In the genomic region with DNA sequence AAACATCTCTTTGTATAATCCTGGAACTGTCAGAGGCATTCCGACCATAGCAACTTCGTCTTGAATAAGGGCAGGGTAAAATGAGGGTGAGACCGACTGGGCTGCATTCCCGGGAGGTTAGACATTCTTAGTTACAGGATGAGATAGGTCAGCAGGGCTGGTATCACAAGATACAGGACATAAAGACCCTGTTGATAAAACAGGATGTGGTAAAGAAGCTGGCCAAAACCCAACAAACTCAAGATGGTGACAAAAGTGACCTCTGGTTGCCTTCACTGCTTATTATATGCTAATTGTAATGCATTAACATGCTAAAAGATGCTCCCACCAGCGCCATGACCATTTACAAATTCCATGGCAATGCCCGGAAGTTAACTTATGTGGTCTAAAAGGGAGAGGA, we compare ENCODE assay signal across 12 cellular contexts. TPM values are rescaled to one million over a fixed set of nuclear protein-coding genes. Genes with fewer than 3 reads are reported as not detected.
A peak's percentile ranks its signal among the peaks of the same experiment; 100 is the strongest.
DNase-seq lines count a peak whose midpoint lies in the region; ATAC-seq and TF ChIP-seq lines count a peak whose summit lies in the region.
"Had no signal": no experiment of that assay in that cellular context is flagged by ENCODE, and none has a peak within 500 bp of the region (broad histone marks: within the 10 kb centered on the region; RNA-seq: fewer than 3 reads in every experiment).

No MANE protein-coding gene starts in this region.

- 57 to 66% methylated on average over 6 of the region's 6 CpGs for WGBS in testis, 2 donors
- 40 to 43% methylated on average over 6 of the region's 6 CpGs for WGBS in tibial nerve, 2 donors

- H3K4me1 ChIP-seq in foreskin keratinocyte = peaks cover 16% of the 10 kb centered on the region
- no peaks in the 10 kb centered on the region for H3K4me1 ChIP-seq in testis
- H3K4me1 ChIP-seq in tibial nerve = peaks cover 0 to 8% (median 6%) of the 10 kb centered on the region in 4 donors

- H3K9me3 ChIP-seq in testis (no peaks in the 10 kb centered on the region), tibial nerve (no peaks in the 10 kb centered on the region)

- intact Hi-C loops in testis (cut with DNase I; ENCODE audit: low total_unique reads) = no loop called here

- H3K36me3 ChIP-seq in testis (ENCODE audit: low read depth, missing control alignments) = no peaks in the 10 kb centered on the region
- H3K36me3 ChIP-seq in tibial nerve = no peaks in the 10 kb centered on the region

- H3K27ac ChIP-seq in foreskin keratinocyte = peak overlapping the region; percentile 49
- H3K27ac ChIP-seq in testis = peak overlapping the region in 1 of 2 donors; percentile 29
- H3K27ac ChIP-seq in tibial nerve = no peak overlapping the region

- ATAC-seq in foreskin keratinocyte (peak; percentile 84), GM18867 (IDR thresholded peaks at IDR 0.05; ENCODE audit: unreplicated experiment) (no peak), GM21381 (IDR thresholded peaks at IDR 0.05; ENCODE audit: unreplicated experiment) (no peak)

- H3K27me3 ChIP-seq in foreskin keratinocyte (no peaks in the 10 kb centered on the region), testis (no peaks in the 10 kb centered on the region), tibial nerve (no peaks in the 10 kb centered on the region)

- no peak for TF ChIP-seq EP300 in tibial nerve (IDR thresholded peaks at IDR 0.05)

- DNase-seq in HK-2 (ENCODE audit: unreplicated experiment) = peak; percentile 25
- peak; percentile 57 for DNase-seq in SW480 (ENCODE audit: low spot score)
- DNase-seq in foreskin keratinocyte = peak; percentile 78 to 86
- peak; percentile 55 for DNase-seq in testis
- no peak for DNase-seq in retina
- no peak for DNase-seq in tibial nerve (ENCODE audit: low spot score in 2 of 2)
- DNase-seq: effector CD8-positive, alpha-beta T cell; NCI-H1436 treated with DMSO at 0.1 percent for 48 hours; stimulated activated CD4-positive, alpha-beta T cell treated with anti-CD3 and anti-CD28 coated beads, Interleukin-1b, Interleukin-23, amount 100 ng/mL, for 48 hours; stimulated activated naive CD4-positive, alpha-beta T cell had no signal

- no peak overlapping the region for H3K4me3 ChIP-seq in testis
- H3K4me3 ChIP-seq in tibial nerve = no peak overlapping the region

- TF ChIP-seq POLR2A in testis (IDR thresholded peaks at IDR 0.05) (no peak), tibial nerve (IDR thresholded peaks at IDR 0.05) (no peak)

- no peak for TF ChIP-seq CTCF in foreskin keratinocyte (conservative IDR thresholded peaks at IDR 0.05)
- TF ChIP-seq CTCF in testis (IDR thresholded peaks at IDR 0.05) = no peak
- no peak for TF ChIP-seq CTCF in tibial nerve (IDR thresholded peaks at IDR 0.05)

RNA-seq across cellular contexts. Expression of gene MBNL2, which starts 27.7 kb away (rescaled TPM):
- total RNA-seq in foreskin keratinocyte (27.3 and 33.1 TPM in 2 replicates), testis (10 to 100 TPM; 69.4 to 83.0 TPM), tibial nerve (100 to 1,000 TPM in 2 of 4 donors, 10 to 100 TPM in 2; 87.9 to 126 (median 95.5) TPM)
- polyA plus RNA-seq in foreskin keratinocyte (5.0 and 5.2 TPM in 2 replicates), testis (ENCODE audit: insufficient read depth, low read depth, low replicate concordance) (21.5 TPM)

Comparison
In these comparisons a context has a peak if more than half of its experiments do, and no peak if none do; other contexts are left out.
1. DNase-seq: peak in HK-2 (single experiment), SW480 (single experiment), foreskin keratinocyte (2 of 2) and testis (single experiment); none in retina (single experiment) and tibial nerve (0 of 2).